ENCODE assay signal across 8 cellular contexts in genomic region chr18:36757081-36757480, GRCh38.
DNase-seq lines count a peak whose midpoint lies in the region; ATAC-seq and FAIRE-seq lines count a peak whose summit lies in the region.

No MANE protein-coding gene starts in this region.

- ATAC-seq in sciatic nerve (peak; percentile 86), HG02759 (IDR thresholded peaks at IDR 0.05; ENCODE audit: unreplicated experiment) (no peak), GM19035 (IDR thresholded peaks at IDR 0.05; ENCODE audit: unreplicated experiment) (no peak), GM21381 (IDR thresholded peaks at IDR 0.05; ENCODE audit: unreplicated experiment) (no peak)

- intact Hi-C loops in sciatic nerve (cut with DNase I): loop anchor here (10.0 kb wide), 1 partner anchor 62 kb away; no protein-coding TSS in a partner anchor

- DNase-seq in ELF-1 (ENCODE audit: low read depth, low spot score): peak; percentile 23
- peak; percentile 63 for DNase-seq in M059J (ENCODE audit: low read depth)
- peak; percentile 8 for DNase-seq in SKM-1 (lab: John Stamatoyannopoulos, UW; ENCODE audit: unreplicated experiment)
- DNase-seq in frontal cortex (ENCODE audit: low spot score in 2 of 2): peak; percentile 61 to 65
- no peak for DNase-seq in sciatic nerve (ENCODE audit: low spot score)

- peak; percentile 95 for FAIRE-seq in frontal cortex (lab: Jason Lieb, UNC)
